Comparison of ENCODE assay signal across 14 cellular contexts in genomic region chr5:57863661-57864060, GRCh38.
DNase-seq lines count a peak whose midpoint lies in the region; ATAC-seq and TF ChIP-seq lines count a peak whose summit lies in the region.
"Had no signal": no experiment of that assay in that cellular context is flagged by ENCODE, and none has a peak within 500 bp of the region (broad histone marks: within the 10 kb centered on the region; RNA-seq: fewer than 3 reads in every experiment).

No MANE protein-coding gene starts in this region.

- no CpG with 5 or more reads among the region's 2 CpGs for WGBS in H9 (ENCODE audit: extremely low coverage, insufficient read length, low lambda C conversion rate)

- no peak overlapping the region for H3K14ac ChIP-seq in H9 (ENCODE audit: insufficient read depth, low read length)

- H4K5ac ChIP-seq in H9 (ENCODE audit: insufficient read length, low read depth, low read length): no peak overlapping the region

- no peak overlapping the region for H3K18ac ChIP-seq in H9 (ENCODE audit: insufficient read length, low read depth, low read length)

- H3K27me3 Mint-ChIP-seq in H9 (ENCODE audit: low read depth): no peaks in the 10 kb centered on the region
- H3K27me3 Mint-ChIP-seq: brain; CD4-positive, CD25-positive, alpha-beta regulatory T cell had no signal

- no peak overlapping the region for H4K8ac ChIP-seq in H9 (replicated peaks; ENCODE audit: insufficient read length, low read depth, low read length)

- peak overlapping the region; percentile 59; the same call in 1 of the 2 replicates for H3K27ac ChIP-seq in VCaP
- H3K27ac ChIP-seq in H9 (ENCODE audit: insufficient read length, low read depth, low read length): no peak overlapping the region
- H3K27ac ChIP-seq: gastrocnemius medialis, parathyroid adenoma, thoracic aorta had no signal

- H3K79me2 ChIP-seq in H9 (ENCODE audit: insufficient read depth, low read length): no peaks in the 10 kb centered on the region; the same call in 1 of the 2 replicates
- H3K79me2 ChIP-seq: parathyroid adenoma had no signal

- no peak overlapping the region for H3T11ph ChIP-seq in H9 (ENCODE audit: low read length)

- H3K4me2 ChIP-seq in H9 (ENCODE audit: insufficient read depth, insufficient read length, low read length): no peak overlapping the region

- H2BK15ac ChIP-seq in H9 (ENCODE audit: low read depth, low read length): no peak overlapping the region

- no peak overlapping the region for H3K23ac ChIP-seq in H9 (ENCODE audit: insufficient read length, low read depth, low read length)

- no peak overlapping the region for H2BK120ac ChIP-seq in H9 (ENCODE audit: low read depth, low read length, poor library complexity, severe bottlenecking)

- H3K4me3 Mint-ChIP-seq in H9: no peak overlapping the region
- H3K4me3 Mint-ChIP-seq: CD4-positive, CD25-positive, alpha-beta regulatory T cell had no signal

- DNase-seq in HFF-Myc (ENCODE audit: extremely low read depth, low read depth) (peak; percentile 60), glomerular visceral epithelial cell (ENCODE audit: extremely low spot score) (peak; percentile 52), H9 (no peak), NCI-H524 treated with DMSO at 0.1 percent for 48 hours (lab: John Stamatoyannopoulos, UW) (no peak)
- DNase-seq: activated effector memory CD4-positive, alpha-beta T cell treated with Interleukin-2 at 50 U/mL for 16 hours; CD4-positive, CD25-positive, alpha-beta regulatory T cell; gastrocnemius medialis; NCI-H1105 treated with DMSO at 0.1 percent for 48 hours had no signal

- TF ChIP-seq CTCF in HFF-Myc (IDR thresholded peaks at IDR 0.05; ENCODE audit: low read depth, low read length, missing control alignments): no peak
- TF ChIP-seq CTCF in VCaP (conservative IDR thresholded peaks at IDR 0.05): no peak
- no peak for TF ChIP-seq CTCF in H9 (conservative IDR thresholded peaks at IDR 0.05)

- no peaks in the 10 kb centered on the region for H3K4me1 ChIP-seq in H9 (ENCODE audit: insufficient read depth, low read length)
- H3K4me1 ChIP-seq: gastrocnemius medialis, parathyroid adenoma had no signal

- H2BK12ac ChIP-seq in H9 (ENCODE audit: insufficient read length, low read depth, low read length): no peak overlapping the region

- H3K27me3 ChIP-seq in H9 (ENCODE audit: insufficient read depth, low read length): no peaks in the 10 kb centered on the region
- H3K27me3 ChIP-seq: gastrocnemius medialis had no signal

- no peak overlapping the region for H2BK20ac ChIP-seq in H9 (ENCODE audit: low read depth, low read length, poor library complexity, severe bottlenecking)

- H3K23me2 ChIP-seq in H9 (ENCODE audit: insufficient read length, low read depth, low read length, poor library complexity, severe bottlenecking): no peaks in the 10 kb centered on the region

- H3K4me3 ChIP-seq in HFF-Myc (replicated peaks; ENCODE audit: low read depth, low read length): no peak overlapping the region
- H3K4me3 ChIP-seq: gastrocnemius medialis, thoracic aorta had no signal

- H3K9me3 ChIP-seq in H9 (ENCODE audit: control insufficient read depth, low read depth, low read length): no peaks in the 10 kb centered on the region
- H3K9me3 ChIP-seq: gastrocnemius medialis, thoracic aorta had no signal

- H2AFZ ChIP-seq in H9 (ENCODE audit: low read length): no peak overlapping the region
- H2AFZ ChIP-seq: parathyroid adenoma had no signal

- H4K20me1 ChIP-seq in H9 (ENCODE audit: control insufficient read depth, insufficient read depth, insufficient read length): no peaks in the 10 kb centered on the region

- no peak overlapping the region for H3K56ac ChIP-seq in H9 (ENCODE audit: insufficient read length, low read depth, low read length)

- no peak overlapping the region for H4K91ac ChIP-seq in H9 (ENCODE audit: insufficient read length, low read depth, low read length)

- peaks cover 0 to 3% of the 10 kb centered on the region in 2 experiments; a peak in 2 of 5 replicates for H3K9me3 Mint-ChIP-seq in H9

- H3K36me3 Mint-ChIP-seq in H9 (ENCODE audit: insufficient read depth in 1 of 3, low read depth in 3 of 3): no peaks in the 10 kb centered on the region
- H3K36me3 Mint-ChIP-seq: brain; CD4-positive, CD25-positive, alpha-beta regulatory T cell had no signal

- no peaks in the 10 kb centered on the region for H3K4me1 Mint-ChIP-seq in H9
- H3K4me1 Mint-ChIP-seq: CD4-positive, CD25-positive, alpha-beta regulatory T cell had no signal

- H3K4ac ChIP-seq in H9 (ENCODE audit: low read depth, low read length): no peak overlapping the region

- H2BK5ac ChIP-seq in H9 (ENCODE audit: insufficient read length, low read length): no peak overlapping the region

- no peak overlapping the region for H3K9ac ChIP-seq in H9 (ENCODE audit: extremely low read depth, insufficient read length, low read length)
- H3K9ac ChIP-seq: parathyroid adenoma had no signal

- H3K27ac Mint-ChIP-seq in H9: 0 out of 7 replicates have a peak overlapping the region, but pooled peaks of 1 of the 3 experiments have one; percentile 14
- H3K27ac Mint-ChIP-seq: CD4-positive, CD25-positive, alpha-beta regulatory T cell had no signal

- no peak overlapping the region for H2AK5ac ChIP-seq in H9 (ENCODE audit: insufficient read length, low read length)

- no peaks in the 10 kb centered on the region for H3K79me1 ChIP-seq in H9 (ENCODE audit: insufficient read depth, low read depth, low read length, poor library complexity, severe bottlenecking)

- no peak for ATAC-seq in HG03045 (IDR thresholded peaks at IDR 0.05; ENCODE audit: unreplicated experiment)
- no peak for ATAC-seq in HG02610 (IDR thresholded peaks at IDR 0.05; ENCODE audit: unreplicated experiment)
- ATAC-seq: gastrocnemius medialis had no signal

Comparison
In these comparisons a context has a peak if more than half of its experiments do, and no peak if none do; other contexts are left out.
1. DNase-seq: peak in HFF-Myc (single experiment) and glomerular visceral epithelial cell (single experiment); none in H9 (single experiment) and NCI-H524 treated with DMSO at 0.1 percent for 48 hours (single experiment).